ENCODE assay signal across 8 cellular contexts in the genomic region with DNA sequence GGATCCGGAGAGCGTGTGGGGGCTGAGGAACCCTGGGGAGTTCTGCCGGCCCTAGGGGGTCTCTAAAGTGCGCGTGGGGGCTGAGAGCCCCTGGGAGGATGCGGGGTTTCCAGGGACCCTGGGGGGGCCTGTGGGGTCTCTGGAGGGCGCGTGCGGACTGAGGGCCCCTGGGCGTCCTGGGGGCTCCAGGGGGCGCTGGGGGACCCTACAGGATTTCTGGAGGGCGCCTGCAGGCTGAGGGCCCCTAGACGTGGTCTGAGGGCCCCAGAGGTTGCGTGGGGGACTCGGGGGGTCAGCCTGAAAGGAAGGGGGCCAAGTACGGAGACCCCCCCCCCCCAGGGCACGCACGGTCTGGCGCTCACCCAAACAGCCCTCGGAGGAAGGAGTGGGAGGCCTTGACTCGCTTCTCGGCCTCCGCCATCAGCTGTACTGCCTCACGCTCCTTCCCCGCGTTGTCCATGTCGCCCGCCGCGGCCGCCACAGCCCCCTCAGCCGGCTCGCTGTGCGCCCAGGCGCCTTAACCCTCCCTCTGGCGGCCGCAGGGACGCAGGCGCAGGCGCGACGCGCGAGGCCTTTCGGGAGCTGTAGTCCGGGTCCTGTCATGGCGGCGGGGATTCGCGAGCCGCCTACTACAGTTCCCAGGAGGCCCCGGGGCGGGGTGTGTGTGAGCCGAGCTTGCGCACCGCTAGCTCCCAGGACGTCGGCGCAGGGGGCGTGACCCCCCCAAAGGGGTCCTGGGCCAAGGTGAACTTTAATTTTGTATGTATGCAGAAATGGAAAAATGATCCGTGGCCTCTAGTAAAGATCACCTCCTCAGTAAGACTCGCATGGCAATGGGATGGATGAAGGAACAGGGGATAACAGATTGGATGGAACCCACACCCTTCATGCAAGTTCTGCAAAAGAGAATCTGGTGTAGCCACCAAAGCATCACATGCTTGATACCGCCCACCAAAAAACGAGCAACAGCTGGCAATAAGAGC. TPM values are rescaled to one million over a fixed set of nuclear protein-coding genes. Genes with fewer than 3 reads are reported as not detected.
DNase-seq lines count a peak whose midpoint lies in the region; ATAC-seq, FAIRE-seq and TF ChIP-seq lines count a peak whose summit lies in the region.

A gene (minus strand): TSS at position 546 of the 983 bp plus-strand sequence. CDS start 86 bp downstream, at position 460.

- peak; percentile 99 for ATAC-seq in activated T-helper 17 cell treated with anti-CD3 and anti-CD28 coated beads, Interleukin-2, amount 50 U/mL, for 72 hours (replicated peaks)
- peak; percentile 98 to 99 (median 99) for ATAC-seq in natural killer cell

- H3K36me3 ChIP-seq in ES-I3 (ENCODE audit: insufficient read depth, low read length): no peaks in the 10 kb centered on the region

- H3K27ac Mint-ChIP-seq in activated T-helper 17 cell treated with anti-CD3 and anti-CD28 coated beads, Interleukin-2, amount 50 U/mL, for 72 hours: peak within 1 kb of the TSS; percentile 96
- peak within 1 kb of the TSS; percentile 90 to 95 for H3K27ac Mint-ChIP-seq in natural killer cell

- TF ChIP-seq CTCF in LNCaP clone FGC (IDR thresholded peaks at IDR 0.05; ENCODE audit: control insufficient read depth, extremely low read depth, insufficient read depth) (no peak), fibroblast of mammary gland (conservative IDR thresholded peaks at IDR 0.05; ENCODE audit: control insufficient read depth, insufficient read depth, low read depth, low read length) (no peak), natural killer cell (IDR thresholded peaks at IDR 0.05) (peak; percentile 33)

- peak within 1 kb of the TSS; percentile 82 for H3K9ac ChIP-seq in ES-I3 (ENCODE audit: low read depth, low read length)

- no peaks in the 10 kb centered on the region for H3K4me1 ChIP-seq in ES-I3 (ENCODE audit: insufficient read depth, low read length)

- intact Hi-C loops in natural killer cell (cut with micrococcal nuclease): loop anchor here (1.0 to 2.0 kb wide), 4 partner anchors 35 to 71 kb away; a partner anchor contains a TSS

- H3K36me3 Mint-ChIP-seq in activated T-helper 17 cell treated with anti-CD3 and anti-CD28 coated beads, Interleukin-2, amount 50 U/mL, for 72 hours (ENCODE audit: low read depth): peaks cover 6% of the 10 kb centered on the region
- H3K36me3 Mint-ChIP-seq in natural killer cell: no peaks in the 10 kb centered on the region

- H3K9me3 ChIP-seq in ES-I3 (ENCODE audit: control insufficient read depth, insufficient read depth, low read length): no peaks in the 10 kb centered on the region

- H3K27me3 Mint-ChIP-seq in activated T-helper 17 cell treated with anti-CD3 and anti-CD28 coated beads, Interleukin-2, amount 50 U/mL, for 72 hours: peaks cover 8% of the 10 kb centered on the region
- H3K27me3 Mint-ChIP-seq in natural killer cell (ENCODE audit: low read depth in 2 of 2): peaks cover 0 to 10% of the 10 kb centered on the region in 2 donors

- H3K4me1 Mint-ChIP-seq in activated T-helper 17 cell treated with anti-CD3 and anti-CD28 coated beads, Interleukin-2, amount 50 U/mL, for 72 hours: no peaks in the 10 kb centered on the region
- peaks cover 37 to 43% of the 10 kb centered on the region in 2 donors for H3K4me1 Mint-ChIP-seq in natural killer cell

- H3K4me3 ChIP-seq in LNCaP clone FGC (ENCODE audit: low read depth, low read length) (peak within 1 kb of the TSS; percentile 98), fibroblast of mammary gland (ENCODE audit: control insufficient read depth, low read depth, low read length) (peak within 1 kb of the TSS; percentile 85)

- peak; percentile 83 for DNase-seq in H54 (ENCODE audit: insufficient read length, low spot score)
- peak; percentile 61 for DNase-seq in LNCaP clone FGC (ENCODE audit: low read depth)
- DNase-seq in RPMI8226: peak; percentile 97
- DNase-seq in fibroblast of mammary gland (ENCODE audit: low read depth): peak; percentile 89
- DNase-seq in natural killer cell: peak; percentile 91
- peak; percentile 80 to 91 (median 89) for DNase-seq in stimulated activated naive CD4-positive, alpha-beta T cell (lab: John Stamatoyannopoulos, UW)

- peak; percentile 95 for TF ChIP-seq POLR2A in H54 (IDR thresholded peaks at IDR 0.05; ENCODE audit: low read depth, low read length)

- no peak for FAIRE-seq in H54 (lab: Jason Lieb, UNC)

- H3K4me3 Mint-ChIP-seq in activated T-helper 17 cell treated with anti-CD3 and anti-CD28 coated beads, Interleukin-2, amount 50 U/mL, for 72 hours: peak within 1 kb of the TSS; percentile 97
- H3K4me3 Mint-ChIP-seq in natural killer cell: peak within 1 kb of the TSS; percentile 96

- H3K9me3 Mint-ChIP-seq in activated T-helper 17 cell treated with anti-CD3 and anti-CD28 coated beads, Interleukin-2, amount 50 U/mL, for 72 hours: no peaks in the 10 kb centered on the region
- H3K9me3 Mint-ChIP-seq in natural killer cell: no peaks in the 10 kb centered on the region

RNA-seq across cellular contexts. Expression of the gene that starts here (rescaled TPM):
- 10 to 100 TPM; 11.5 to 14.3 TPM for total RNA-seq in activated T-helper 17 cell treated with anti-CD3 and anti-CD28 coated beads, Interleukin-2, amount 50 U/mL, for 72 hours
- total RNA-seq in natural killer cell: 10 to 100 TPM; 22.8 to 23.9 (median 22.9) TPM

Comparison
In these comparisons a context has a peak if more than half of its experiments do, and no peak if none do; other contexts are left out.
1. Peak in every context shown above with its lines: DNase-seq, ATAC-seq and H3K4me3 ChIP-seq.